ENCODE assay signal across 16 cellular contexts in genomic region chr17:73028311-73028755, GRCh38.
A peak's percentile ranks its signal among the peaks of the same experiment; 100 is the strongest.
DNase-seq lines count a peak whose midpoint lies in the region; ATAC-seq and TF ChIP-seq lines count a peak whose summit lies in the region.
"Had no signal": no experiment of that assay in that cellular context is flagged by ENCODE, and none has a peak within 500 bp of the region (broad histone marks: within the 10 kb centered on the region; RNA-seq: fewer than 3 reads in every experiment).

No MANE protein-coding gene starts in this region.

- no peaks in the 10 kb centered on the region for H3K27me3 ChIP-seq in right lobe of liver

- intact Hi-C loops in right lobe of liver (cut with DNase I) = no loop called here

- DNase-seq in AG09319 (ENCODE audit: extremely low read depth, low read depth) = peak; percentile 74
- peak; percentile 43 for DNase-seq in NCI-H69 (lab: John Stamatoyannopoulos, UW)
- DNase-seq in fibroblast of peridontal ligament (ENCODE audit: extremely low read depth) = peak; percentile 87
- DNase-seq in right lobe of liver = no peak
- no peak for DNase-seq in cortex of kidney (lab: John Stamatoyannopoulos, UW)
- no peak for DNase-seq in SW480 (ENCODE audit: low spot score)
- DNase-seq in EL = no peak
- DNase-seq: activated CD8-positive, alpha-beta memory T cell treated with anti-CD3 and anti-CD28 coated beads, Interleukin-2, amount 50 U/mL, for 4 hours; activated naive CD4-positive, alpha-beta T cell treated with anti-CD3 and anti-CD28 coated beads for 36 hours; AML-193; H7; NCI-H1092; NCI-H510A treated with DMSO at 0.1 percent for 48 hours; RPMI8226; T-helper 17 cell had no signal

- H3K9me3 ChIP-seq in right lobe of liver = no peaks in the 10 kb centered on the region

- ATAC-seq in right lobe of liver (peak; percentile 75 to 76 (median 76)), HG02885 (IDR thresholded peaks at IDR 0.05; ENCODE audit: poor library complexity, unreplicated experiment) (no peak)
- ATAC-seq: T-helper 17 cell had no signal

- TF ChIP-seq POLR2A in right lobe of liver (IDR thresholded peaks at IDR 0.05) = no peak

- TF ChIP-seq CTCF in AG09319 (IDR thresholded peaks at IDR 0.05; ENCODE audit: low read depth, low read length) (no peak), right lobe of liver (IDR thresholded peaks at IDR 0.05) (no peak)

- H3K4me1 ChIP-seq in right lobe of liver = peaks cover 0 to 12% (median 5%) of the 10 kb centered on the region in 4 donors

- no peaks in the 10 kb centered on the region for H3K36me3 ChIP-seq in right lobe of liver

- WGBS in right lobe of liver (ENCODE audit: insufficient coverage, low coverage, low lambda C conversion rate, missing lambda C conversion rate) = 39% methylated on average over 3 of the region's 3 CpGs

- H3K27ac ChIP-seq in right lobe of liver = peak overlapping the region in 1 of 3 donors; percentile 34

- H3K4me3 ChIP-seq in right lobe of liver = no peak overlapping the region

Comparison
In these comparisons a context has a peak if more than half of its experiments do, and no peak if none do; other contexts are left out.
1. DNase-seq: peak in AG09319 (single experiment), NCI-H69 (single experiment) and fibroblast of peridontal ligament (single experiment); none in right lobe of liver (0 of 3), cortex of kidney (single experiment), SW480 (single experiment) and EL (single experiment).